Comparison of ENCODE assay signal across 3 cellular contexts in the genomic region with DNA sequence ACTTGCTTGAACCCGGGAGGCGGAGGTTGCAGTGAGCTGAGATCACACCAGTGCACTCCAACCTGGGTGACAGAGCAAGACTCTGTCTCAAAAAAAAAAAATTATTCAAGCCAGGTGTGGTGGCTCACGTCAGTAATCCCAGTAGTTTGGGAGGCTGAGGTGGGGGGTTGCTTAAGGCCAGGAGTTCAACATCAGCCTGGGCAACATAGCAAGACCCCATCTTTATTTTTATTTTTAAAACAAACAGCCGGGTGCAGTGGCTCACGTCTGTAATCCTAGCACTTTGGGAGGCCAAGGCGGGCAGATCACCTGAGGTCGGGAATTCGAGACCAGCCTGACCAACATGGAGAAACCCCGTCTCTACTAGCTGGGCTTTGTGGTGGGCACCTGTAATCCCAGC. TPM values are rescaled to one million over a fixed set of nuclear protein-coding genes. Genes with fewer than 3 reads are reported as not detected.
"Had no signal": no experiment of that assay in that cellular context is flagged by ENCODE, and none has a peak within 500 bp of the region (broad histone marks: within the 10 kb centered on the region; RNA-seq: fewer than 3 reads in every experiment).

No MANE protein-coding gene starts in this region.

RNA-seq across cellular contexts. Expression of a gene that starts 12.0 kb away (rescaled TPM):
- total RNA-seq: HT1080, IMR-90 had no signal
- polyA plus RNA-seq: HepG2, IMR-90 had no signal
